11 cellular contexts compared by ENCODE assay signal in the genomic region with DNA sequence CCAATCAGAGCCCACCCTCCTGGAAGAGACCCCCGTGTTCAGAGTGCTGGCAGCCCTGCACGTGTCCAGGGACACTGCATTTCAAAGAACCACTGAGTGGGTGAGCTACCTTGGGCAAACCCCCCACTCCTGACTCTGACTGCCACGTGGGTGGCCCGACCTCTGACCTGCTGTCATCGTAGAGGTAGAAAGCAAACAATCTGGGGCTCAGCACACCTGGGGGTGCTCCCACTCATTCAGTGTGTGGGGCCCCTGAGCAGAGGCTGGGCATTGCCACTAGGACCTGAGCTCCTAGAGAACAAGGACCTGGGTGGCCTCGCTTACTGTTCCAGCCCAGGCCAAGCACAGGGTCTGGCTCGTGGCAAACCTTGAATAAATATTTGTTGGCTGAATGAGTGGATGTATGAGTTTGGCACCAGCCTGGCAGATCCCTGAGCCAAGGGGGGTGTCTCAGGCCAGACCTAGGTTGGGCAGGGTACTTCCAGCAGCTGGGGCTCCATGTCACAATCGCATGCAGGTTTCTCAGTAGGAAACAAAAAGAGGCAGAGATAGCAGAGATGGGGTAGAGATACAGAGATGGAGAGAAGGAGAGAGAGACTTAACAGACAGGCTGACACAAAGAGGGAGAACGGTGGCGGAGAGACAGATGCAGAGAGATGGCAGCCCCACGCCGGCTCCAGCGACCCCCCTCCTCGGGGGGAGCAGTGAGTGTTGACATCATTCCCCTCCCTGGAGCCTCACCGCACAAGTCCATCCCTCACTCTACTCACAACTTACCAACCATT. TPM values are rescaled to one million over a fixed set of nuclear protein-coding genes. Genes with fewer than 3 reads are reported as not detected.
DNase-seq lines count a peak whose midpoint lies in the region; ATAC-seq, FAIRE-seq and TF ChIP-seq lines count a peak whose summit lies in the region.
"Had no signal": no experiment of that assay in that cellular context is flagged by ENCODE, and none has a peak within 500 bp of the region (broad histone marks: within the 10 kb centered on the region; RNA-seq: fewer than 3 reads in every experiment).

No MANE protein-coding gene starts in this region.

- no peak overlapping the region; the same call in 1 of the 2 replicates for H3K9ac ChIP-seq in GM12878 (ENCODE audit: control insufficient read depth, insufficient read depth, low read length)

- no TSS peak for BruUV-seq in GM12878 (replicated peaks; lab: Mats Ljungman, UMichigan)

- ATAC-seq in GM12878 = peak; percentile 13; the same call in 2 of the 3 replicates

- H3K27me3 Mint-ChIP-seq in nephron progenitor cell (ENCODE audit: low read depth, poor library complexity) = no peaks in the 10 kb centered on the region

- H3K4me3 Mint-ChIP-seq in nephron progenitor cell = no peak overlapping the region

- H3K4me1 Mint-ChIP-seq in nephron progenitor cell = peaks cover 52% of the 10 kb centered on the region

- FAIRE-seq in GM12878 (lab: Jason Lieb, UNC) = no peak

- CTCF ChIA-PET in HEK293 (lab: Yijun Ruan, JAX) (interaction anchor here (0.5 to 0.6 kb wide), 2 partner anchors 8 to 40 kb away, joined by 3 read pairs; no protein-coding TSS in a partner anchor), GM12878 (lab: Yijun Ruan, JAX) (interaction anchor here (0.7 to 1.1 kb wide), 2 partner anchors 31 to 40 kb away, joined by 3 read pairs; no protein-coding TSS in a partner anchor)

- H3K4me1 ChIP-seq in HEK293 (ENCODE audit: control insufficient read depth, insufficient read depth, low read length) (no peaks in the 10 kb centered on the region), GM12878 (ENCODE audit: control insufficient read depth, insufficient read depth, low read length) (peaks cover 17% of the 10 kb centered on the region)

- peak; percentile 33 for DNase-seq in DMS53 (lab: John Stamatoyannopoulos, UW)
- no peak for DNase-seq in DMS53 treated with DMSO at 0.1 percent for 48 hours (lab: John Stamatoyannopoulos, UW; ENCODE audit: unreplicated experiment)
- DNase-seq in GM12878 (ENCODE audit: low read depth, low spot score) = no peak
- DNase-seq in nephron progenitor cell = no peak
- no peak for DNase-seq in NCI-H774 (lab: John Stamatoyannopoulos, UW)
- DNase-seq in erythroblast (lab: John Stamatoyannopoulos, UW) = no peak
- DNase-seq in GDM1 (lab: John Stamatoyannopoulos, UW) = no peak
- DNase-seq: NCI-H187 had no signal

- intact Hi-C loops in GM12878 (cut with micrococcal nuclease; ENCODE audit: unreplicated experiment) = no loop called here

- no peaks in the 10 kb centered on the region for H3K9me3 ChIP-seq in HEK293 (ENCODE audit: control insufficient read depth, insufficient read depth, low read depth, low read length)
- H3K9me3 ChIP-seq in GM12878 (replicated peaks; ENCODE audit: control insufficient read depth, insufficient read depth, low read length) = no peaks in the 10 kb centered on the region

- TF ChIP-seq POLR2A in GM12878 (IDR thresholded peaks at IDR 0.05; ENCODE audit: low read depth, low read length) = no peak
- TF ChIP-seq POLR2A in erythroblast (IDR thresholded peaks at IDR 0.05; ENCODE audit: low read length) = no peak

- no peaks in the 10 kb centered on the region for H4K20me1 ChIP-seq in GM12878 (ENCODE audit: control insufficient read depth, insufficient read depth)

- SMC1A ChIA-PET in GM12878 (lab: Charles Lee; ENCODE audit: uncharacterized antibody, unreplicated experiment) = interaction anchor here (1.1 to 1.8 kb wide), 2 partner anchors 10 to 143 kb away, joined by 3 to 7 read pairs; no protein-coding TSS in a partner anchor

- peak overlapping the region; percentile 10; the same call in 1 of the 2 replicates for H3K4me2 ChIP-seq in GM12878 (ENCODE audit: control insufficient read depth, insufficient read depth)

- RAD21 ChIA-PET in GM12878 (lab: Charles Lee; ENCODE audit: unreplicated experiment) = interaction anchor here (0.9 to 1.3 kb wide), 2 partner anchors 79 to 80 kb away, joined by 3 read pairs; no protein-coding TSS in a partner anchor

- TF ChIP-seq EP300 in GM12878 (IDR thresholded peaks at IDR 0.05; ENCODE audit: borderline replicate concordance in 1 of 2, control insufficient read depth in 1 of 2, low read depth in 2 of 2, low read length in 2 of 2) = no peak

- H3K36me3 ChIP-seq in HEK293 (ENCODE audit: control insufficient read depth in 2 of 2, insufficient read depth in 1 of 2, low read length in 2 of 2) = no peaks in the 10 kb centered on the region
- H3K36me3 ChIP-seq in GM12878 (ENCODE audit: control insufficient read depth in 2 of 2, insufficient read depth in 2 of 2, low read length in 1 of 2) = no peaks in the 10 kb centered on the region

- H3K9me3 Mint-ChIP-seq in nephron progenitor cell = no peaks in the 10 kb centered on the region

- H3K27me3 ChIP-seq in GM12878 (replicated peaks in 1 of 2; ENCODE audit: control insufficient read depth in 2 of 2, insufficient read depth in 2 of 2, low read length in 1 of 2) = no peaks in the 10 kb centered on the region

- peak overlapping the region; percentile 25 for H3K27ac Mint-ChIP-seq in nephron progenitor cell

- H3K27ac ChIP-seq in HEK293 (ENCODE audit: extremely low read depth, low read depth, low read length) (no peak overlapping the region), GM12878 (ENCODE audit: control insufficient read depth, insufficient read depth) (peak overlapping the region; percentile 33)
- H3K27ac ChIP-seq: 22Rv1 had no signal

- 35% methylated on average over 15 of the region's 15 CpGs for WGBS in GM12878 (ENCODE audit: insufficient coverage, insufficient replicate concordance, low lambda C conversion rate, missing lambda C conversion rate)

- TF ChIP-seq CTCF in HEK293 (tag by site-specific recombination; IDR thresholded peaks at IDR 0.05) = no peak
- no peak for TF ChIP-seq CTCF in GM12878 (IDR thresholded peaks at IDR 0.05 in 2 of 3, conservative IDR thresholded peaks at IDR 0.05 in 1 of 3; ENCODE audit: control insufficient read depth in 2 of 3, extremely low read depth in 1 of 3, insufficient read depth in 1 of 3, low read depth in 3 of 3, low read length in 3 of 3)
- TF ChIP-seq CTCF in nephron progenitor cell (IDR thresholded peaks at IDR 0.05) = no peak

- no peaks in the 10 kb centered on the region for H3K36me3 Mint-ChIP-seq in nephron progenitor cell (ENCODE audit: low read depth)

- no peak for TF ChIP-seq RAD21 in GM12878 (IDR thresholded peaks at IDR 0.05; ENCODE audit: insufficient read depth, low read depth, low read length)

- POLR2A ChIA-PET in HEK293 (lab: Yijun Ruan, JAX) (no interaction called here), GM12878 (lab: Charles Lee) (interaction anchor here (2.6 kb wide), 1 partner anchor 46 kb away, joined by 10 read pairs; the partner anchor contains the start of gene KATNB1)

- H3K4me3 ChIP-seq in HEK293 (ENCODE audit: low read depth, low read length) (no peak overlapping the region), GM12878 (no peak overlapping the region)

- in situ Hi-C loops in GM12878 (cut with MboI) = no loop called here

- H3K79me2 ChIP-seq in GM12878 (ENCODE audit: control insufficient read depth, insufficient read depth, low read length) = no peaks in the 10 kb centered on the region

- H2AFZ ChIP-seq in GM12878 (ENCODE audit: control insufficient read depth, low read depth, low read length) = peak overlapping the region; percentile 75

RNA-seq across cellular contexts. Expression of gene DRC7, which starts 5.4 kb away (rescaled TPM):
- total RNA-seq in GM12878 (2013; cell fraction: nucleolus; rRNA removed) = not detected in 2 replicates
- total RNA-seq in GM12878 (2014; rRNA removed) = not detected in 2 replicates
- 0.49 TPM in 1 of 2 replicates, not detected in the other for total RNA-seq in GM12878 (2014; rRNA removed; fragmentation: Illumina TruSeq; extraction: Trizol)
- 0.44 TPM in 1 of 2 replicates, not detected in the other for total RNA-seq in GM12878 (2021)
- polyA plus RNA-seq in GM12878 (2011; ENCODE audit: low read depth) = not detected
- 0.10 TPM in 1 of 2 replicates, not detected in the other for polyA plus RNA-seq in GM12878 (2011; rRNA removed)
- polyA plus RNA-seq in GM12878 (2011; cell fraction: cytosol; rRNA removed) = 0.04 TPM in 1 of 2 replicates, not detected in the other
- 0.07 and 0.09 TPM in 2 replicates for polyA plus RNA-seq in GM12878 (2011; cell fraction: nucleus; rRNA removed)
- polyA plus RNA-seq in GM12878 (2012) = not detected in 2 replicates
- 0.06 TPM in 1 of 2 replicates, not detected in the other for polyA plus RNA-seq in GM12878 (2014; fragmentation: Illumina TruSeq; extraction: Trizol)
- under 1 TPM in 1 of 2 experiments, not detected in 1; 0.06 TPM for polyA plus RNA-seq in GM12878 (2014; fragmentation: Nextera tagmentation; extraction: Ambion mirVana)
- polyA plus RNA-seq in GM12878 (2014; rRNA removed) = 0.18 TPM in 1 of 2 replicates, not detected in the other
- polyA plus RNA-seq in GM12878 (2016; fragmentation: Nextera tagmentation; extraction: Ambion mirVana) = not detected
- polyA minus RNA-seq in GM12878 (2011; rRNA and poly(A)+ RNA removed) = not detected in 2 replicates
- polyA minus RNA-seq in GM12878 (2011; cell fraction: cytosol; rRNA and poly(A)+ RNA removed) = not detected in 2 replicates
- not detected in 2 replicates for polyA minus RNA-seq in GM12878 (2011; cell fraction: nucleus; rRNA and poly(A)+ RNA removed)
- total RNA-seq: osteoblast had no signal

RNA-seq across cellular contexts. Expression of gene ADGRG3, which starts 21.1 kb away (rescaled TPM):
- total RNA-seq in GM12878 (2013; cell fraction: nucleolus; rRNA removed) = not detected in 2 replicates
- total RNA-seq in GM12878 (2014; rRNA removed) = not detected in 2 replicates
- total RNA-seq in GM12878 (2014; rRNA removed; fragmentation: Illumina TruSeq; extraction: Trizol) = not detected in 2 replicates
- not detected in 2 replicates for total RNA-seq in GM12878 (2021)
- not detected for polyA plus RNA-seq in GM12878 (2011; ENCODE audit: low read depth)
- 0.11 TPM in 1 of 2 replicates, not detected in the other for polyA plus RNA-seq in GM12878 (2011; rRNA removed)
- polyA plus RNA-seq in GM12878 (2011; cell fraction: cytosol; rRNA removed) = 0.06 and 0.07 TPM in 2 replicates
- 0.13 and 0.28 TPM in 2 replicates for polyA plus RNA-seq in GM12878 (2011; cell fraction: nucleus; rRNA removed)
- polyA plus RNA-seq in GM12878 (2012) = not detected in 2 replicates
- polyA plus RNA-seq in GM12878 (2014; fragmentation: Illumina TruSeq; extraction: Trizol) = not detected in 2 replicates
- polyA plus RNA-seq in GM12878 (2014; fragmentation: Nextera tagmentation; extraction: Ambion mirVana) = under 1 TPM in 1 of 2 experiments, not detected in 1; 0.10 TPM
- 0.10 TPM in 1 of 2 replicates, not detected in the other for polyA plus RNA-seq in GM12878 (2014; rRNA removed)
- polyA plus RNA-seq in GM12878 (2016; fragmentation: Nextera tagmentation; extraction: Ambion mirVana) = not detected
- polyA minus RNA-seq in GM12878 (2011; rRNA and poly(A)+ RNA removed) = 0.15 TPM in 1 of 2 replicates, not detected in the other
- polyA minus RNA-seq in GM12878 (2011; cell fraction: cytosol; rRNA and poly(A)+ RNA removed) = not detected in 2 replicates
- polyA minus RNA-seq in GM12878 (2011; cell fraction: nucleus; rRNA and poly(A)+ RNA removed) = not detected in 2 replicates
- total RNA-seq: osteoblast had no signal

RNA-seq across cellular contexts. Expression of gene KATNB1, which starts 46.4 kb away (rescaled TPM):
- total RNA-seq in GM12878 (2013; cell fraction: nucleolus; rRNA removed) = 18.3 and 26.5 TPM in 2 replicates
- total RNA-seq in GM12878 (2014; rRNA removed) (24.0 and 24.1 TPM in 2 replicates), GM12878 (2014; rRNA removed; fragmentation: Illumina TruSeq; extraction: Trizol) (7.8 and 10.7 TPM in 2 replicates), GM12878 (2021) (25.8 and 27.7 TPM in 2 replicates)
- polyA plus RNA-seq in GM12878 (2011; ENCODE audit: low read depth) = 7.9 TPM
- polyA plus RNA-seq in GM12878 (2011; rRNA removed) (5.1 and 15.3 TPM in 2 replicates), GM12878 (2014; fragmentation: Illumina TruSeq; extraction: Trizol) (1.1 and 10.4 TPM in 2 replicates), GM12878 (2014; fragmentation: Nextera tagmentation; extraction: Ambion mirVana) (1 to 10 TPM in 1 of 2 experiments, under 1 TPM in 1; 0.71 to 1.4 TPM), GM12878 (2014; rRNA removed) (23.7 and 23.8 TPM in 2 replicates), GM12878 (2016; fragmentation: Nextera tagmentation; extraction: Ambion mirVana) (10 to 100 TPM; 37.7 to 46.5 TPM)
- 13.4 and 19.4 TPM in 2 replicates for polyA plus RNA-seq in GM12878 (2011; cell fraction: cytosol; rRNA removed)
- 78.9 and 80.5 TPM in 2 replicates for polyA plus RNA-seq in GM12878 (2011; cell fraction: nucleus; rRNA removed)
- 16.1 and 17.2 TPM in 2 replicates for polyA plus RNA-seq in GM12878 (2012)
- 12.3 and 20.5 TPM in 2 replicates for polyA minus RNA-seq in GM12878 (2011; rRNA and poly(A)+ RNA removed)
- 9.7 and 11.0 TPM in 2 replicates for polyA minus RNA-seq in GM12878 (2011; cell fraction: cytosol; rRNA and poly(A)+ RNA removed)
- polyA minus RNA-seq in GM12878 (2011; cell fraction: nucleus; rRNA and poly(A)+ RNA removed) = 16.2 and 25.2 TPM in 2 replicates
